Comparison of ENCODE assay signal across 1 cellular context in the genomic region with DNA sequence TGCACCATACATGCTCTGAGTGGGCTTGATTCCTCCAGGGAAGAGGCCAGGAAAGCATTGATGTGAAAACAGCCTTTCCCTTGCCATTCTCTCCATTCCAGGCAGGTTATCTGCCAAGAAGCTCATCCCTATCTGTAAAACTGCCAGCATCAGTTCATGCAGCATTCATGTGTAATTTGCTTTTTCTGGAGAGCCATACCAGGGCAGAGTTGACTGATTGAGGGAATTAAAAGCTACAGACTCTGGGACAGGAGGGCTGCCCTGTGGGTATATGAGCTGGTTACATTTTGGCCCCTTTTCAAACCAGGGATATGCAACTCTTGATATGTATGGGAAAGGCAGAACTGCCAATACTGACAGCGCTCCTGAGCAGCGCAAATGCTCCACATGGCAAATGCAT.
TF ChIP-seq lines count a peak whose summit lies in the region.

No MANE protein-coding gene starts in this region.

TF ChIP-seq in HCT116, 20 proteins besides CTCF, POLR2A, EP300 and RAD21:
- TF ChIP-seq POLR2AphosphoS5 (IDR thresholded peaks at IDR 0.05; ENCODE audit: low read depth, low read length) (no peak), YY1 (IDR thresholded peaks at IDR 0.05; ENCODE audit: extremely low read depth, insufficient replicate concordance, low read depth, low read length) (no peak), SP1 (IDR thresholded peaks at IDR 0.05; ENCODE audit: low read depth) (no peak), SIN3A (IDR thresholded peaks at IDR 0.05; ENCODE audit: low read depth) (no peak)
TF ChIP-seq in HCT116: peak in this region for 0.
